12 cellular contexts compared by ENCODE assay signal in the genomic region with DNA sequence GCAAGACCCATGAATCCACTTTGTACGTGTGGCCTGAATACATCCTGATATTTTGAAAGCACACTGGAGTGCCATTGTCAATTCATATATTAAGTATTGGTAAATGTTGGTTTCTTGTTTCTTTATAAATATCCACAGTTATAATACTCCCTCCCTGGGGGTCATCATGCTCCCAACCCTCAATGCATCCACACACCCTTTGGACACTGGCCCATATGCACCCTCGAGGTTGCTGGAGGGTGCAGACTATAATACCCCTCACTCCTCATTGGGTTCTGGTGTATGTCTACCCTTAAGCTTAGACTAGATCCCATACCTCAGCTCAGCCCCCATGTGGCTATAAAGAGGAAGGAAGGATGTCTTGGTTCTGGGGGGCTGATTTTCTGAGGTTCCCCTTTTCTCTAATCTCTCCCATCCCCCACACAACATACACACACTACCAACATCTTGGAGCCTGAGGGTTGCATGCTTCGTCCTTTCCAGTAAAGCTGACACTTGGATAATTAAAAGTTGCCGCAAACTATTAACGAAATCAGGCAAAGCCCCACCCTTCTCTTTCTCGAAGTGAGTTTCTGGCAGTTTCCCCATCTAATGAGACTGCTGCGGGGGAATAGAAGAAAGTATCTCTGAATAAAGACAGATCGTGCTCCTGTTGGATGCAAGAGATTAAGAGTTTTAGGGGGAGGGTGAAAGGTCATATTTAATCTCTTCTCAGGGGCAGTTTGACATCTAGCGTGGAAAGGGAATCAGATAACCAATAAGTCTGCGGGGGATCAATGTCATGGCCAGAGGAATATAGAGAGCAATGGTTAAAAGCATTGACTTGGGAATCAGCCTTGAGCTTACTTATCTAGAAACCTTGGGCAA. TPM values are rescaled to one million over a fixed set of nuclear protein-coding genes. Genes with fewer than 3 reads are reported as not detected.
A peak's percentile ranks its signal among the peaks of the same experiment; 100 is the strongest.
DNase-seq lines count a peak whose midpoint lies in the region; ATAC-seq and TF ChIP-seq lines count a peak whose summit lies in the region.
"Had no signal": no experiment of that assay in that cellular context is flagged by ENCODE, and none has a peak within 500 bp of the region (broad histone marks: within the 10 kb centered on the region; RNA-seq: fewer than 3 reads in every experiment).

No MANE protein-coding gene starts in this region.

- H3K4me3 Mint-ChIP-seq in activated naive CD4-positive, alpha-beta T cell treated with anti-CD3 and anti-CD28 coated beads, Interleukin-2, amount 50 U/mL, for 24 hours: peak overlapping the region; percentile 33

- peaks cover 25% of the 10 kb centered on the region for H3K4me1 ChIP-seq in upper lobe of right lung

- peak overlapping the region; percentile 90 for H3K27ac Mint-ChIP-seq in activated naive CD4-positive, alpha-beta T cell treated with anti-CD3 and anti-CD28 coated beads, Interleukin-2, amount 50 U/mL, for 24 hours

- no peaks in the 10 kb centered on the region for H3K9me3 ChIP-seq in upper lobe of right lung

- H3K36me3 Mint-ChIP-seq in activated naive CD4-positive, alpha-beta T cell treated with anti-CD3 and anti-CD28 coated beads, Interleukin-2, amount 50 U/mL, for 24 hours: peaks cover 27% of the 10 kb centered on the region

- peaks cover 77% of the 10 kb centered on the region for H3K4me1 Mint-ChIP-seq in activated naive CD4-positive, alpha-beta T cell treated with anti-CD3 and anti-CD28 coated beads, Interleukin-2, amount 50 U/mL, for 24 hours

- H3K9me3 Mint-ChIP-seq in activated naive CD4-positive, alpha-beta T cell treated with anti-CD3 and anti-CD28 coated beads, Interleukin-2, amount 50 U/mL, for 24 hours: no peaks in the 10 kb centered on the region

- H3K27ac ChIP-seq in epithelial cell of prostate (peak overlapping the region; percentile 2), upper lobe of right lung (no peak overlapping the region)

- H3K4me3 ChIP-seq in upper lobe of right lung: no peak overlapping the region
- H3K4me3 ChIP-seq: skin epidermis had no signal

- intact Hi-C loops in upper lobe of right lung (cut with DNase I): no loop called here

- no peak for DNase-seq in activated naive CD4-positive, alpha-beta T cell treated with anti-CD3 and anti-CD28 coated beads, Interleukin-2, amount 50 U/mL, for 16 hours
- DNase-seq in SIG-M5 treated with dmso at 0.1 percent for 504 hours (lab: John Stamatoyannopoulos, UW; ENCODE audit: unreplicated experiment) (peak; percentile 84), epithelial cell of prostate (ENCODE audit: low read depth, low spot score) (no peak), upper lobe of right lung (no peak), GM20000 (ENCODE audit: low spot score) (no peak), NCI-H2171 treated with DMSO at 0.1 percent for 48 hours (lab: John Stamatoyannopoulos, UW) (no peak), NCI-H526 treated with DMSO at 0.1 percent for 48 hours (lab: John Stamatoyannopoulos, UW) (no peak)
- DNase-seq: NCI-H1417 treated with DMSO at 0.1 percent for 48 hours; stimulated activated naive CD4-positive, alpha-beta T cell treated with Interleukin-2 at 50 U/mL for 16 hours had no signal

- peaks cover 34% of the 10 kb centered on the region for H3K36me3 ChIP-seq in upper lobe of right lung

- ATAC-seq in upper lobe of right lung: peak; percentile 65
- ATAC-seq: Panc1 had no signal

- no peaks in the 10 kb centered on the region for H3K27me3 ChIP-seq in upper lobe of right lung

- TF ChIP-seq CTCF in upper lobe of right lung (IDR thresholded peaks at IDR 0.05) (no peak), GM20000 (IDR thresholded peaks at IDR 0.05; ENCODE audit: extremely low read depth, missing control alignments) (no peak)

- no peaks in the 10 kb centered on the region for H3K27me3 Mint-ChIP-seq in activated naive CD4-positive, alpha-beta T cell treated with anti-CD3 and anti-CD28 coated beads, Interleukin-2, amount 50 U/mL, for 24 hours

RNA-seq across cellular contexts. Expression of a gene that starts 7.4 kb away (rescaled TPM):
- total RNA-seq in upper lobe of right lung: 55.3 TPM
